Comparison of ENCODE assay signal across 28 cellular contexts in genomic region chr5:74328221-74328630, GRCh38.
DNase-seq lines count a peak whose midpoint lies in the region; ATAC-seq and TF ChIP-seq lines count a peak whose summit lies in the region.
"Had no signal": no experiment of that assay in that cellular context is flagged by ENCODE, and none has a peak within 500 bp of the region (broad histone marks: within the 10 kb centered on the region; RNA-seq: fewer than 3 reads in every experiment).

No MANE protein-coding gene starts in this region.

- DNase-seq in LoVo (ENCODE audit: low spot score) (peak; percentile 88), colonic mucosa (peak; percentile 49), prostate gland (ENCODE audit: low spot score) (peak; percentile 58), iPS-NIHi11 (ENCODE audit: low spot score) (no peak), HAP-1 (ENCODE audit: low spot score in 2 of 2) (no peak)
- DNase-seq in activated CD8-positive, alpha-beta memory T cell treated with anti-CD3 and anti-CD28 coated beads, Interleukin-2, amount 50 U/mL, for 48 hours = no peak
- DNase-seq: activated CD4-positive, alpha-beta T cell treated with anti-CD3 and anti-CD28 coated beads, Interleukin-2, amount 10 ng/mL, durations not matched to agents 24 days and 14 days; activated effector memory CD4-positive, alpha-beta T cell treated with anti-CD3 and anti-CD28 coated beads, Interleukin-2, amount 50 U/mL, for 16 hours; activated naive CD8-positive, alpha-beta T cell treated with anti-CD3 and anti-CD28 coated beads, Interleukin-2, amount 10 ng/mL, durations not matched to agents 7 days and 5 days; activated T-cell treated with anti-CD3 and anti-CD28 coated beads, Interleukin-2, amount 50 U/mL, for 1 hour; CD4-positive, CD25-positive, alpha-beta regulatory T cell; effector CD8-positive, alpha-beta T cell; GOT3; hypothalamus; immature natural killer cell; NCI-H1436; NCI-H2081 treated with DMSO at 0.1 percent for 48 hours; NCI-H2227 treated with DMSO at 0.1 percent for 48 hours; sigmoid colon; T1000; WERI-Rb-1 had no signal

- no peak overlapping the region for H3K4me3 ChIP-seq in colonic mucosa
- no peak overlapping the region for H3K4me3 ChIP-seq in prostate gland
- no peak overlapping the region for H3K4me3 ChIP-seq in HAP-1
- H3K4me3 ChIP-seq: A549, coronary artery, sigmoid colon had no signal

- TF ChIP-seq CTCF in 22Rv1 (IDR thresholded peaks at IDR 0.05) = no peak
- no peak for TF ChIP-seq CTCF in colonic mucosa (IDR thresholded peaks at IDR 0.05)
- no peak for TF ChIP-seq CTCF in prostate gland (IDR thresholded peaks at IDR 0.05)

- H3K27ac ChIP-seq in 22Rv1 (peak overlapping the region; percentile 77), colonic mucosa (no peak overlapping the region), prostate gland (no peak overlapping the region)
- H3K27ac ChIP-seq: coronary artery, HL-60, neutrophil, sigmoid colon, WERI-Rb-1 had no signal

- 52% methylated on average over 1 of the region's 1 CpG for WGBS in prostate gland

- no peak for TF ChIP-seq POLR2A in prostate gland (IDR thresholded peaks at IDR 0.05)

- in situ Hi-C loops in HAP-1 (cut with MboI; ENCODE audit: low sequenced_read_pairs) = no loop called here

- H3K4me1 ChIP-seq in colonic mucosa (no peaks in the 10 kb centered on the region), prostate gland (replicated peaks) (peaks cover 5% of the 10 kb centered on the region), HAP-1 (no peaks in the 10 kb centered on the region)

- no peak for ATAC-seq in GM19452 (IDR thresholded peaks at IDR 0.05; ENCODE audit: unreplicated experiment)
- ATAC-seq: stimulated activated memory B cell treated with anti-CD40 and anti-IgM and Interleukin-4, amounts not matched to agents 10 μg/mL and 1 μg/mL and 100 μg/mL, for 72 hours had no signal

- H3K36me3 ChIP-seq in colonic mucosa (no peaks in the 10 kb centered on the region), prostate gland (no peaks in the 10 kb centered on the region), HAP-1 (replicated peaks) (no peaks in the 10 kb centered on the region)
- H3K36me3 ChIP-seq: neutrophil, sigmoid colon, WERI-Rb-1 had no signal

- H3K9me3 ChIP-seq in colonic mucosa (no peaks in the 10 kb centered on the region), prostate gland (no peaks in the 10 kb centered on the region), HAP-1 (no peaks in the 10 kb centered on the region)
- H3K9me3 ChIP-seq: A549, neutrophil, sigmoid colon had no signal

- H3K27me3 ChIP-seq in colonic mucosa = no peaks in the 10 kb centered on the region
- H3K27me3 ChIP-seq in prostate gland (replicated peaks; ENCODE audit: insufficient read depth) = no peaks in the 10 kb centered on the region
- H3K27me3 ChIP-seq in HAP-1 (ENCODE audit: low read depth) = no peaks in the 10 kb centered on the region
- H3K27me3 ChIP-seq: sigmoid colon had no signal

- no peak overlapping the region for H3K9ac ChIP-seq in colonic mucosa (ENCODE audit: low read depth in 2 of 2, low read length in 2 of 2)

- intact Hi-C loops in colonic mucosa (cut with DNase I) = no loop called here
- intact Hi-C loops in prostate gland (cut with DNase I) = no loop called here

Comparison
In these comparisons a context has a peak if more than half of its experiments do, and no peak if none do; other contexts are left out.
1. DNase-seq: peak in LoVo (single experiment), colonic mucosa (single experiment) and prostate gland (single experiment); none in iPS-NIHi11 (single experiment), HAP-1 (0 of 2) and activated CD8-positive, alpha-beta memory T cell treated with anti-CD3 and anti-CD28 coated beads, Interleukin-2, amount 50 U/mL, for 48 hours (single experiment).